In the genomic region with DNA sequence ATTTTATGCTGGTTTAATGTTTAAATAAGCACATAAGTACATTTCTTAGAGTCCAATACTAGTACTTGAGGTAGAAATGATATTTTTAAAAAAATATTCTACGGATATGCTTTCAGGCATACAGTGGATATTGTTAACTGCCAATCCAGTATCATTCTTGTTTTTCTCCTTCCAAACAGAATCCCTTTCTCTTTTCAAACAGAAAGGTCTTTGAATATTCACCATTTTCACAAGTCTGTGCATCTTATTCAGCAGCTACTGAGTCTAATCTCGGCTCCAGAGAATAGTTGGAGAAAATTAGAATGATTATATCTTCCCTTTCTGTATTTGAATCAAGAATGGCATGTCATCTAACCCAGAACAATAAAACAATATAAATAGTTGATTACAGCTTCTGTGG, we compare ENCODE assay signal across 19 cellular contexts.
"Had no signal": no experiment of that assay in that cellular context is flagged by ENCODE, and none has a peak within 500 bp of the region (broad histone marks: within the 10 kb centered on the region; RNA-seq: fewer than 3 reads in every experiment).

No MANE protein-coding gene starts in this region.

- H3K36me3 ChIP-seq: colonic mucosa, neural progenitor cell, sigmoid colon, spleen, suprapubic skin, transverse colon, upper lobe of right lung, uterus had no signal

- DNase-seq: colonic mucosa; dermis blood vessel endothelial cell; effector memory CD8-positive, alpha-beta T cell; kidney; naive B cell; nucleus accumbens; posterior cingulate gyrus; psoas muscle; right cardiac atrium; sigmoid colon; spleen; stimulated activated CD4-positive, alpha-beta T cell treated with anti-CD3 and anti-CD28 coated beads, Interleukin-2, amount 100 ng/mL, for 48 hours; stimulated activated naive B cell treated with anti-CD40 and anti-IgM and Interleukin-4, amounts not matched to agents 10 μg/mL and 1 μg/mL and 100 μg/mL, for 72 hours; transverse colon; upper lobe of right lung; uterus had no signal

- H3K9me3 ChIP-seq: colonic mucosa, psoas muscle, sigmoid colon, spleen, suprapubic skin, upper lobe of right lung, uterus had no signal

- H3K27ac ChIP-seq: colonic mucosa, neural progenitor cell, psoas muscle, sigmoid colon, spleen, suprapubic skin, transverse colon, upper lobe of right lung, uterus had no signal

- H3K27me3 ChIP-seq: colonic mucosa, neural progenitor cell, sigmoid colon, spleen, suprapubic skin, transverse colon, upper lobe of right lung had no signal

- H3K4me1 ChIP-seq: colonic mucosa, neural progenitor cell, psoas muscle, sigmoid colon, spleen, suprapubic skin, transverse colon, upper lobe of right lung, uterus had no signal

- H3K4me3 ChIP-seq: colonic mucosa, lung, neural progenitor cell, psoas muscle, sigmoid colon, spleen, suprapubic skin, transverse colon, upper lobe of right lung, uterus had no signal
